ENCODE assay signal across 1 cellular context in the genomic region with DNA sequence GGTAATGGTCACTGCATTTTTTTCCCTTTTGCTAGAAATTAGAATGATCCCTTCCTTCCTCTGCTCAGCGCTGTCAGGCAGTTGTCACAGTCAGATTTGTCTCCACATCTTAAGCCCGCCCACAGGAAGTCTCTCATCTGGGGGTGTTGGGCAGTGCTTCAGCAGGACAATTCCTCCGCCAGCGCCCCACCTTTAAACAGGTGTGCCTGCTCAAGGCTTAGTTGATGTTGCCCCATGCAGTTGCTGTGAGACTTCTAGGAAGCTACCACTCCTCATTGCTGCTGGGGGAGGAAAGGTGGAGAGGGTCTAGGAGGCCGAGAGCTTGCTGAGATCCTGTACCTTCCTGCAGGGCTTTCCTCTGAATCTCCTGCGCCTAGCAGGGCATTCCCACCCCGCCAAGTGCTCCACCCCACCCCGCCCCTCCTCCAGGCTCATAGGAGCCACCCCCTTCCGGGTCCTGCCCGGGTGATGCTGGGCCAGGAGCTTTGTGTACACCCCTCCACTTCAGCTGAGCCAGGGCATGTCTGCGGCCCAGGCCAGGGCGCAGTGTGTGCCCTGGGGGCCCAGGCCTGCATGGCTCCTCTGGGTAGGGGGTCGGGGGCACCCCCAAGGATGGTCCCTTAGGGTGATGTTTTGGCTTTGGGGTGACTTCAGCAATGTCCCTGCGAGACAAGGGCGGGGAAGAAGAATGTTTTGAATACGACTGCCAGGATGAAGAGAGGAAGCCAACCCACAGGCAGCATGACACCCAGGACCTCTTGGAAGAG.
TF ChIP-seq lines count a peak whose summit lies in the region.

No MANE protein-coding gene starts in this region.

TF ChIP-seq in GM23338, 12 proteins besides CTCF, POLR2A, EP300 and RAD21 (continued from another document):
- TF ChIP-seq, protein P1, sequence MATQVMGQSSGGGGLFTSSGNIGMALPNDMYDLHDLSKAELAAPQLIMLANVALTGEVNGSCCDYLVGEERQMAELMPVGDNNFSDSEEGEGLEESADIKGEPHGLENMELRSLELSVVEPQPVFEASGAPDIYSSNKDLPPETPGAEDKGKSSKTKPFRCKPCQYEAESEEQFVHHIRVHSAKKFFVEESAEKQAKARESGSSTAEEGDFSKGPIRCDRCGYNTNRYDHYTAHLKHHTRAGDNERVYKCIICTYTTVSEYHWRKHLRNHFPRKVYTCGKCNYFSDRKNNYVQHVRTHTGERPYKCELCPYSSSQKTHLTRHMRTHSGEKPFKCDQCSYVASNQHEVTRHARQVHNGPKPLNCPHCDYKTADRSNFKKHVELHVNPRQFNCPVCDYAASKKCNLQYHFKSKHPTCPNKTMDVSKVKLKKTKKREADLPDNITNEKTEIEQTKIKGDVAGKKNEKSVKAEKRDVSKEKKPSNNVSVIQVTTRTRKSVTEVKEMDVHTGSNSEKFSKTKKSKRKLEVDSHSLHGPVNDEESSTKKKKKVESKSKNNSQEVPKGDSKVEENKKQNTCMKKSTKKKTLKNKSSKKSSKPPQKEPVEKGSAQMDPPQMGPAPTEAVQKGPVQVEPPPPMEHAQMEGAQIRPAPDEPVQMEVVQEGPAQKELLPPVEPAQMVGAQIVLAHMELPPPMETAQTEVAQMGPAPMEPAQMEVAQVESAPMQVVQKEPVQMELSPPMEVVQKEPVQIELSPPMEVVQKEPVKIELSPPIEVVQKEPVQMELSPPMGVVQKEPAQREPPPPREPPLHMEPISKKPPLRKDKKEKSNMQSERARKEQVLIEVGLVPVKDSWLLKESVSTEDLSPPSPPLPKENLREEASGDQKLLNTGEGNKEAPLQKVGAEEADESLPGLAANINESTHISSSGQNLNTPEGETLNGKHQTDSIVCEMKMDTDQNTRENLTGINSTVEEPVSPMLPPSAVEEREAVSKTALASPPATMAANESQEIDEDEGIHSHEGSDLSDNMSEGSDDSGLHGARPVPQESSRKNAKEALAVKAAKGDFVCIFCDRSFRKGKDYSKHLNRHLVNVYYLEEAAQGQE (IDR thresholded peaks at IDR 0.05; ENCODE audit: unreplicated experiment), result no peak
- no peak for TF ChIP-seq STAT1 (IDR thresholded peaks at IDR 0.05; ENCODE audit: unreplicated experiment)
- TF ChIP-seq, protein P2, sequence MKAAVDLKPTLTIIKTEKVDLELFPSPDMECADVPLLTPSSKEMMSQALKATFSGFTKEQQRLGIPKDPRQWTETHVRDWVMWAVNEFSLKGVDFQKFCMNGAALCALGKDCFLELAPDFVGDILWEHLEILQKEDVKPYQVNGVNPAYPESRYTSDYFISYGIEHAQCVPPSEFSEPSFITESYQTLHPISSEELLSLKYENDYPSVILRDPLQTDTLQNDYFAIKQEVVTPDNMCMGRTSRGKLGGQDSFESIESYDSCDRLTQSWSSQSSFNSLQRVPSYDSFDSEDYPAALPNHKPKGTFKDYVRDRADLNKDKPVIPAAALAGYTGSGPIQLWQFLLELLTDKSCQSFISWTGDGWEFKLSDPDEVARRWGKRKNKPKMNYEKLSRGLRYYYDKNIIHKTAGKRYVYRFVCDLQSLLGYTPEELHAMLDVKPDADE (IDR thresholded peaks at IDR 0.05), result no peak
